Comparison of ENCODE assay signal across 12 cellular contexts in genomic region chr17:48598727-48599126, GRCh38. TPM values are rescaled to one million over a fixed set of nuclear protein-coding genes. Genes with fewer than 3 reads are reported as not detected.
DNase-seq lines count a peak whose midpoint lies in the region; ATAC-seq and TF ChIP-seq lines count a peak whose summit lies in the region.
"Had no signal": no experiment of that assay in that cellular context is flagged by ENCODE, and none has a peak within 500 bp of the region (broad histone marks: within the 10 kb centered on the region; RNA-seq: fewer than 3 reads in every experiment).

No MANE protein-coding gene starts in this region.

- H3K4me3 ChIP-seq in A673 (ENCODE audit: low read depth, low read length, poor library complexity, severe bottlenecking) (peak overlapping the region; percentile 50), mucosa of rectum (ENCODE audit: low read length in 2 of 2) (peak overlapping the region; percentile 53 to 70), heart right ventricle (no peak overlapping the region)

- no peaks in the 10 kb centered on the region for H3K27me3 ChIP-seq in A673 (replicated peaks; ENCODE audit: insufficient read depth, low read depth, low read length, poor library complexity)
- H3K27me3 ChIP-seq in mucosa of rectum (ENCODE audit: control insufficient read depth in 2 of 2, insufficient read depth in 2 of 2, low read length in 2 of 2), result peaks cover 2 to 8% of the 10 kb centered on the region in 2 donors
- H3K27me3 ChIP-seq in heart right ventricle, result peaks cover 66 to 100% (median 98%) of the 10 kb centered on the region in 7 donors

- 10 to 18% methylated on average over 7 of the region's 7 CpGs for WGBS in heart right ventricle, 2 donors

- intact Hi-C loops in A673 (cut with micrococcal nuclease; ENCODE audit: unreplicated experiment) (no loop called here), heart right ventricle (cut with DNase I) (loop anchor here in 3 of 10 donors (10.0 kb wide), 2 partner anchors 254 to 264 kb away; no protein-coding TSS in a partner anchor)

- H3K36me3 ChIP-seq in A673 (ENCODE audit: insufficient read depth, low read length, poor library complexity, severe bottlenecking) (peaks cover 9% of the 10 kb centered on the region), mucosa of rectum (ENCODE audit: control insufficient read depth in 2 of 2, insufficient read depth in 2 of 2, low read length in 2 of 2) (peaks cover 23% of the 10 kb centered on the region in 2 donors), heart right ventricle (no peaks in the 10 kb centered on the region)

- no TSS peak for BruUV-seq in A673 (replicated peaks; lab: Mats Ljungman, UMichigan)

- peak overlapping the region in 1 of 2 donors; percentile 73 for H3K9ac ChIP-seq in mucosa of rectum (ENCODE audit: low read depth in 1 of 2, low read length in 2 of 2)

- H3K4me1 ChIP-seq in A673 (ENCODE audit: insufficient read depth, low read length, poor library complexity, severe bottlenecking) (peaks cover 39% of the 10 kb centered on the region), mucosa of rectum (ENCODE audit: control insufficient read depth in 2 of 2, insufficient read depth in 2 of 2, low read length in 2 of 2) (peaks cover 51 to 54% of the 10 kb centered on the region in 2 donors), heart right ventricle (peaks cover 3 to 44% (median 19%) of the 10 kb centered on the region in 9 donors)

- DNase-seq in A673 (ENCODE audit: low spot score), result no peak
- peak; percentile 71 for DNase-seq in HT-29 (ENCODE audit: low spot score)
- peak; percentile 41 for DNase-seq in amniotic epithelial cell (ENCODE audit: low read depth)
- DNase-seq in heart right ventricle, result no peak
- DNase-seq in activated gamma-delta T cell (lab: John Stamatoyannopoulos, UW), result no peak
- DNase-seq: central memory CD4-positive, alpha-beta T cell; GDM1; Kasumi-1 had no signal

- H3K9me3 ChIP-seq in A673 (ENCODE audit: low read depth, low read length, poor library complexity, severe bottlenecking) (no peaks in the 10 kb centered on the region), mucosa of rectum (ENCODE audit: control insufficient read depth in 2 of 2, low read length in 2 of 2) (no peaks in the 10 kb centered on the region), heart right ventricle (peaks cover 0 to 8% (median 0%) of the 10 kb centered on the region in 11 donors)

- CTCF ChIA-PET in A673 (lab: Charles Lee), result interaction anchor here (0.5 kb wide), 1 partner anchor 468 kb away, joined by 4 read pairs; no protein-coding TSS in a partner anchor

- ATAC-seq in heart right ventricle (no peak), HG03097 (IDR thresholded peaks at IDR 0.05; ENCODE audit: low FRiP score, unreplicated experiment) (no peak), GM21723 (IDR thresholded peaks at IDR 0.05; ENCODE audit: unreplicated experiment) (no peak)

- no peak overlapping the region for H3K27ac ChIP-seq in A673 (ENCODE audit: low read depth, low read length, poor library complexity, severe bottlenecking)
- peak overlapping the region; percentile 32 to 77 for H3K27ac ChIP-seq in mucosa of rectum (ENCODE audit: low read depth in 2 of 2, low read length in 2 of 2)
- H3K27ac ChIP-seq in heart right ventricle, result no peak overlapping the region

- POLR2A ChIA-PET in A673 (lab: Charles Lee; ENCODE audit: low non-redundant PET), result interaction anchor here (0.5 kb wide), 1 partner anchor 14 kb away, joined by 5 read pairs; no protein-coding TSS in a partner anchor

- TF ChIP-seq CTCF in A673 (conservative IDR thresholded peaks at IDR 0.05; ENCODE audit: low read depth, low read length), result no peak
- no peak for TF ChIP-seq CTCF in heart right ventricle (IDR thresholded peaks at IDR 0.05)

RNA-seq across cellular contexts. Expression of gene HOXB5, which starts 5.1 kb away (rescaled TPM):
- total RNA-seq in A673 (2021), result 5.9 and 6.4 TPM in 2 replicates
- 7.5 and 8.2 TPM in 2 replicates for total RNA-seq in HT-29 (2014; rRNA removed; shearing (Covaris generic))
- total RNA-seq in heart right ventricle, result under 1 TPM in 1 of 10 donors, not detected in 9; 0.18 TPM
- under 1 TPM; 0.06 to 0.15 TPM for polyA plus RNA-seq in heart right ventricle
- polyA plus RNA-seq: BJ had no signal

RNA-seq across cellular contexts. Expression of gene HOXB6, which starts 6.1 kb away (rescaled TPM):
- total RNA-seq in A673 (2021) (19.8 and 27.6 TPM in 2 replicates), heart right ventricle (1 to 10 TPM in 1 of 10 donors, under 1 TPM in 7, not detected in 2; 0.14 to 1.2 (median 0.33) TPM)
- 160 and 174 TPM in 2 replicates for total RNA-seq in HT-29 (2014; rRNA removed; shearing (Covaris generic))
- under 1 TPM; 0.88 to 0.96 TPM for polyA plus RNA-seq in heart right ventricle
- polyA plus RNA-seq: BJ had no signal

RNA-seq across cellular contexts. Expression of gene HOXB3, which starts 8.7 kb away (rescaled TPM):
- 40.7 and 46.1 TPM in 2 replicates for total RNA-seq in A673 (2021)
- total RNA-seq in HT-29 (2014; rRNA removed; shearing (Covaris generic)), result 99.5 and 126 TPM in 2 replicates
- 1 to 10 TPM in 5 of 10 donors, under 1 TPM in 5; 0.24 to 3.9 (median 0.97) TPM for total RNA-seq in heart right ventricle
- 1 to 10 TPM; 1.3 to 5.9 TPM for polyA plus RNA-seq in heart right ventricle
- polyA plus RNA-seq: BJ had no signal

RNA-seq across cellular contexts. Expression of gene HOXB7, which starts 12.1 kb away (rescaled TPM):
- total RNA-seq in A673 (2021), result 32.2 and 37.9 TPM in 2 replicates
- total RNA-seq in HT-29 (2014; rRNA removed; shearing (Covaris generic)), result 37.3 and 39.7 TPM in 2 replicates
- total RNA-seq in heart right ventricle, result under 1 TPM in 4 of 10 donors, not detected in 6; 0.25 to 0.62 (median 0.45) TPM
- under 1 TPM; 0.13 to 0.29 TPM for polyA plus RNA-seq in heart right ventricle
- polyA plus RNA-seq: BJ had no signal

RNA-seq across cellular contexts. Expression of gene HOXB8, which starts 16.4 kb away (rescaled TPM):
- 13.1 and 16.3 TPM in 2 replicates for total RNA-seq in A673 (2021)
- 51.0 and 52.7 TPM in 2 replicates for total RNA-seq in HT-29 (2014; rRNA removed; shearing (Covaris generic))
- total RNA-seq in heart right ventricle, result under 1 TPM in 1 of 10 donors, not detected in 9; 0.55 TPM
- polyA plus RNA-seq in heart right ventricle, result not detected
- polyA plus RNA-seq: BJ had no signal

Comparison
In these comparisons a context has a peak if more than half of its experiments do, and no peak if none do; other contexts are left out.
1. DNase-seq: peak in HT-29 (single experiment) and amniotic epithelial cell (single experiment); none in A673 (single experiment), heart right ventricle (0 of 2) and activated gamma-delta T cell (single experiment).
2. H3K27ac ChIP-seq: peak in mucosa of rectum (2 of 2); none in A673 (single experiment) and heart right ventricle (0 of 10).
3. H3K4me3 ChIP-seq: peak in A673 (single experiment) and mucosa of rectum (2 of 2); none in heart right ventricle (0 of 10).